In the genomic region with DNA sequence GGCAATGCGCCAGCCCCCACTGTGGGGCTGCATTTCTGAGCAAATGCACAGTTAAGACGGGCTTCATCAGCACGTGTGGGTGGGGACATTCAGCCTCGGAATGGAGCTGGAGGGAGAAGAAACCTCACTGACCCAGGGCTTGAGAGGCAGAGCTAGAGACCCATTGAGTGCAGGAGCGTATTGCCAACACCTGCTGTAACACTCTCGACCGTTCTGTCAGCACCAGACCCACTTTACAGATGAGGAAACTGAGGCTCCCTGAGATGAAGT, we compare ENCODE assay signal across 29 cellular contexts.
DNase-seq lines count a peak whose midpoint lies in the region; ATAC-seq, FAIRE-seq and TF ChIP-seq lines count a peak whose summit lies in the region.
"Had no signal": no experiment of that assay in that cellular context is flagged by ENCODE, and none has a peak within 500 bp of the region (broad histone marks: within the 10 kb centered on the region; RNA-seq: fewer than 3 reads in every experiment).

No MANE protein-coding gene starts in this region.

- in situ Hi-C loops in HepG2 (cut with HindIII; ENCODE audit: extremely low pct_ligation_motif_present, low pct_unique_long_range_greater_than_20kb) = no loop called here

- H3K36me3 ChIP-seq in HepG2 (replicated peaks in 1 of 2; ENCODE audit: control insufficient read depth in 1 of 2, insufficient read depth in 2 of 2, low read length in 2 of 2) = no peaks in the 10 kb centered on the region
- H3K36me3 ChIP-seq in right lobe of liver = no peaks in the 10 kb centered on the region
- H3K36me3 ChIP-seq in endodermal cell (ENCODE audit: control insufficient read depth, insufficient read depth, low read length) = no peaks in the 10 kb centered on the region
- no peaks in the 10 kb centered on the region for H3K36me3 ChIP-seq in prostate gland
- H3K36me3 ChIP-seq: BE2C, BLaER1 had no signal

- TF ChIP-seq POLR2A in HepG2 (IDR thresholded peaks at IDR 0.05; ENCODE audit: insufficient read depth in 1 of 2, low read depth in 2 of 2, low read length in 2 of 2) (no peak), right lobe of liver (IDR thresholded peaks at IDR 0.05) (no peak), prostate gland (IDR thresholded peaks at IDR 0.05) (no peak)

- TF ChIP-seq CTCF in HepG2 (CRISPR knock-in tag; IDR thresholded peaks at IDR 0.05) = no peak
- no peak for TF ChIP-seq CTCF in right lobe of liver (IDR thresholded peaks at IDR 0.05)
- TF ChIP-seq CTCF in endodermal cell (conservative IDR thresholded peaks at IDR 0.05) = no peak
- no peak for TF ChIP-seq CTCF in nephron (IDR thresholded peaks at IDR 0.05; ENCODE audit: unreplicated experiment in 3 of 3)
- no peak for TF ChIP-seq CTCF in prostate gland (IDR thresholded peaks at IDR 0.05)

- POLR2A ChIA-PET in HepG2 (lab: Yijun Ruan, JAX) = no interaction called here

- TF ChIP-seq EP300 in HepG2 (IDR thresholded peaks at IDR 0.05; ENCODE audit: low read depth in 2 of 2, low read length in 2 of 2) = no peak
- TF ChIP-seq EP300 in HepG2 (CRISPR knock-in tag; IDR thresholded peaks at IDR 0.05; ENCODE audit: borderline replicate concordance) = no peak

- H3K79me2 ChIP-seq in HepG2 (ENCODE audit: insufficient read depth, low read length) = no peaks in the 10 kb centered on the region

- H3K4me3 ChIP-seq in HepG2 (replicated peaks in 1 of 3; ENCODE audit: insufficient read depth in 1 of 3, low read depth in 2 of 3, low read length in 3 of 3) = no peak overlapping the region
- no peak overlapping the region for H3K4me3 ChIP-seq in right lobe of liver
- no peak overlapping the region for H3K4me3 ChIP-seq in endodermal cell (ENCODE audit: low read length)
- H3K4me3 ChIP-seq in prostate gland = no peak overlapping the region
- H3K4me3 ChIP-seq: BLaER1, GM12878 had no signal

- no peak for TF ChIP-seq RAD21 in HepG2 (CRISPR knock-in tag; IDR thresholded peaks at IDR 0.05)

- no peaks in the 10 kb centered on the region for H3K27me3 Mint-ChIP-seq in endodermal cell (ENCODE audit: insufficient read depth)
- no peaks in the 10 kb centered on the region for H3K27me3 Mint-ChIP-seq in nephron (ENCODE audit: low read depth)

- H3K4me1 Mint-ChIP-seq in endodermal cell = peaks cover 18% of the 10 kb centered on the region
- H3K4me1 Mint-ChIP-seq in nephron = peaks cover 54% of the 10 kb centered on the region
- H3K4me1 Mint-ChIP-seq: CD14-positive monocyte; CD4-positive, CD25-positive, alpha-beta regulatory T cell; CD8-positive, alpha-beta memory T cell had no signal

- CTCF ChIA-PET in HepG2 (lab: Yijun Ruan, JAX; ENCODE audit: low intra/inter-chr PET ratio, low total read pairs) = no interaction called here

- H3K27me3 ChIP-seq in HepG2 (ENCODE audit: control insufficient read depth in 1 of 2, insufficient read depth in 2 of 2, low read length in 2 of 2) = peaks cover 15 to 49% of the 10 kb centered on the region in 2 experiments
- H3K27me3 ChIP-seq in right lobe of liver = no peaks in the 10 kb centered on the region
- no peaks in the 10 kb centered on the region for H3K27me3 ChIP-seq in endodermal cell (ENCODE audit: control insufficient read depth, insufficient read depth, low read length, poor library complexity, severe bottlenecking)
- H3K27me3 ChIP-seq in prostate gland (replicated peaks; ENCODE audit: insufficient read depth) = no peaks in the 10 kb centered on the region
- H3K27me3 ChIP-seq: BE2C, BLaER1 had no signal

- H4K20me1 ChIP-seq in HepG2 (ENCODE audit: insufficient read depth, low read length) = no peaks in the 10 kb centered on the region
- H4K20me1 ChIP-seq: BLaER1 had no signal

- H3K9ac ChIP-seq in HepG2 (ENCODE audit: insufficient read depth, low read depth, low read length) (no peak overlapping the region), endodermal cell (ENCODE audit: extremely low read depth, low read length, poor library complexity, severe bottlenecking) (no peak overlapping the region)
- H3K9ac ChIP-seq: BLaER1 had no signal

- DNase-seq in HepG2 (ENCODE audit: low spot score) = no peak
- no peak for DNase-seq in right lobe of liver
- peak; percentile 28 for DNase-seq in endodermal cell
- DNase-seq in prostate gland (ENCODE audit: low spot score) = no peak
- DNase-seq: 8988T; ACHN; BE2C; C1 segment of cervical spinal cord; CD4-positive, alpha-beta memory T cell; CD4-positive, CD25-positive, alpha-beta regulatory T cell; CD8-positive, alpha-beta memory T cell; COR-L47; DMS 273 treated with DMSO at 0.1 percent for 48 hours; DMS153; DMS53; DMS79; DND-41; EL; GDM1 had no signal

- 0 out of 2 replicates have a peak, but pooled peaks cover 9% of the 10 kb centered on the region for H3K4me1 ChIP-seq in HepG2 (ENCODE audit: insufficient read depth, low read length)
- H3K4me1 ChIP-seq in right lobe of liver = no peaks in the 10 kb centered on the region
- H3K4me1 ChIP-seq in endodermal cell (ENCODE audit: control insufficient read depth, insufficient read depth, low read length) = peaks cover 4% of the 10 kb centered on the region
- H3K4me1 ChIP-seq in prostate gland (replicated peaks) = no peaks in the 10 kb centered on the region
- H3K4me1 ChIP-seq: BE2C had no signal

- no peak overlapping the region for H3K27ac Mint-ChIP-seq in endodermal cell
- peak overlapping the region in 2 of 3 experiments; percentile 63 to 93 for H3K27ac Mint-ChIP-seq in nephron
- H3K27ac Mint-ChIP-seq: CD4-positive, alpha-beta memory T cell; CD4-positive, CD25-positive, alpha-beta regulatory T cell; CD8-positive, alpha-beta memory T cell had no signal

- WGBS in HepG2 (ENCODE audit: low lambda C conversion rate) = 19% methylated on average over 7 of the region's 7 CpGs
- whole genome bisulfite sequencing in right lobe of liver (ENCODE audit: insufficient coverage, low coverage, low lambda C conversion rate, missing lambda C conversion rate) = 64% methylated on average over 4 of the region's 7 CpGs
- WGBS in endodermal cell (ENCODE audit: insufficient coverage in 1 of 2, insufficient read length in 1 of 2), 2 experiments = 72 to 85% methylated on average over 4 to 7 of the region's 7 CpGs
- 86% methylated on average over 7 of the region's 7 CpGs for WGBS in prostate gland

- intact Hi-C loops in HepG2 (cut with micrococcal nuclease; ENCODE audit: unreplicated experiment) = no loop called here
- intact Hi-C loops in right lobe of liver (cut with DNase I) = no loop called here
- intact Hi-C loops in prostate gland (cut with DNase I) = no loop called here

- no peak for FAIRE-seq in HepG2 (lab: Jason Lieb, UNC)
- FAIRE-seq: A204.1, GM12878, GM12892, GM18507, GM19239 had no signal

- H3K4me3 Mint-ChIP-seq in endodermal cell = no peak overlapping the region
- H3K4me3 Mint-ChIP-seq in nephron = no peak overlapping the region
- H3K4me3 Mint-ChIP-seq: CD14-positive monocyte; CD4-positive, alpha-beta memory T cell; CD4-positive, CD25-positive, alpha-beta regulatory T cell; CD8-positive, alpha-beta memory T cell had no signal

- H3K9me3 ChIP-seq in HepG2 (ENCODE audit: low read length) (no peaks in the 10 kb centered on the region), right lobe of liver (no peaks in the 10 kb centered on the region), endodermal cell (ENCODE audit: control insufficient read depth, low read length) (no peaks in the 10 kb centered on the region), prostate gland (no peaks in the 10 kb centered on the region)
- H3K9me3 ChIP-seq: BE2C, BLaER1 had no signal

- H3K9me3 Mint-ChIP-seq in endodermal cell (no peaks in the 10 kb centered on the region), nephron (peaks cover 2% of the 10 kb centered on the region)

- no peak for ATAC-seq in HepG2
- no peak for ATAC-seq in right lobe of liver
- ATAC-seq in HG03442 (IDR thresholded peaks at IDR 0.05; ENCODE audit: unreplicated experiment) = no peak
- ATAC-seq in GM18520 (IDR thresholded peaks at IDR 0.05; ENCODE audit: unreplicated experiment) = no peak
- ATAC-seq: GM12878 had no signal

- no peak overlapping the region for H2AFZ ChIP-seq in HepG2 (ENCODE audit: low read length)

- H3K27ac ChIP-seq in HepG2 (ENCODE audit: extremely low read length, insufficient read depth, low read length) (no peak overlapping the region), right lobe of liver (no peak overlapping the region), endodermal cell (ENCODE audit: low read depth, low read length) (no peak overlapping the region), prostate gland (no peak overlapping the region)
- H3K27ac ChIP-seq: BLaER1 had no signal

- H3K36me3 Mint-ChIP-seq in endodermal cell (ENCODE audit: low read depth) = no peaks in the 10 kb centered on the region
- no peaks in the 10 kb centered on the region for H3K36me3 Mint-ChIP-seq in nephron (ENCODE audit: low read depth)
- H3K36me3 Mint-ChIP-seq: CD14-positive monocyte; CD4-positive, alpha-beta memory T cell; CD4-positive, CD25-positive, alpha-beta regulatory T cell; CD8-positive, alpha-beta memory T cell had no signal

- H3K4me2 ChIP-seq in HepG2 (ENCODE audit: low read depth, low read length) = no peak overlapping the region
- H3K4me2 ChIP-seq: BLaER1 had no signal

- BruUV-seq in HepG2 (replicated peaks; lab: Mats Ljungman, UMichigan) = no TSS peak

TF ChIP-seq in HepG2, 621 proteins besides CTCF, POLR2A, EP300 and RAD21:
- TF ChIP-seq ZNF629 (CRISPR knock-in tag; conservative IDR thresholded peaks at IDR 0.05) = 0 out of 2 replicates have a peak, but pooled peaks have one; percentile 26
- TF ChIP-seq, protein P1, sequence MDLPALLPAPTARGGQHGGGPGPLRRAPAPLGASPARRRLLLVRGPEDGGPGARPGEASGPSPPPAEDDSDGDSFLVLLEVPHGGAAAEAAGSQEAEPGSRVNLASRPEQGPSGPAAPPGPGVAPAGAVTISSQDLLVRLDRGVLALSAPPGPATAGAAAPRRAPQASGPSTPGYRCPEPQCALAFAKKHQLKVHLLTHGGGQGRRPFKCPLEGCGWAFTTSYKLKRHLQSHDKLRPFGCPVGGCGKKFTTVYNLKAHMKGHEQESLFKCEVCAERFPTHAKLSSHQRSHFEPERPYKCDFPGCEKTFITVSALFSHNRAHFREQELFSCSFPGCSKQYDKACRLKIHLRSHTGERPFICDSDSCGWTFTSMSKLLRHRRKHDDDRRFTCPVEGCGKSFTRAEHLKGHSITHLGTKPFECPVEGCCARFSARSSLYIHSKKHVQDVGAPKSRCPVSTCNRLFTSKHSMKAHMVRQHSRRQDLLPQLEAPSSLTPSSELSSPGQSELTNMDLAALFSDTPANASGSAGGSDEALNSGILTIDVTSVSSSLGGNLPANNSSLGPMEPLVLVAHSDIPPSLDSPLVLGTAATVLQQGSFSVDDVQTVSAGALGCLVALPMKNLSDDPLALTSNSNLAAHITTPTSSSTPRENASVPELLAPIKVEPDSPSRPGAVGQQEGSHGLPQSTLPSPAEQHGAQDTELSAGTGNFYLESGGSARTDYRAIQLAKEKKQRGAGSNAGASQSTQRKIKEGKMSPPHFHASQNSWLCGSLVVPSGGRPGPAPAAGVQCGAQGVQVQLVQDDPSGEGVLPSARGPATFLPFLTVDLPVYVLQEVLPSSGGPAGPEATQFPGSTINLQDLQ (CRISPR knock-in tag; IDR thresholded peaks at IDR 0.05) = no peak
